Comparison of ENCODE assay signal across 23 cellular contexts in the genomic region with DNA sequence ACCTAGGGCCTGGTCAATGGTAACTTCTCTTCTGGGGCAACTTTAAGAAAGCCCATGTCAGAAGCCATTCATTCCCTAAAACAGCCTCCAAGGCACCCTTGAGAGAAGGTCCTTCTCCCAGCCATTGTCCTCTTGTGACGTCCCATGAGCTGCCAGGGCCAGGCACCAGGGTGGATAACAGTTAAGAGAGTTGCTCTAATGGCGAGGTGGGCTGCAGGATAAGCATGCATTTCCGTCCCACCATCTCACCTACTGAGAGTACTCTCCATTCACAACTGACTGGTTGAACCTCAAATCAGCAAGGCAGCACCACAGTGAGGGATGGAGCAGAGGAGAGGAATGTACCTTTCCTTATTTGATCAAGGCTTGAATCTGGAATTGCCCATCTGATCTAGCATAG. TPM values are rescaled to one million over a fixed set of nuclear protein-coding genes. Genes with fewer than 3 reads are reported as not detected.
DNase-seq lines count a peak whose midpoint lies in the region; ATAC-seq, FAIRE-seq and TF ChIP-seq lines count a peak whose summit lies in the region.
"Had no signal": no experiment of that assay in that cellular context is flagged by ENCODE, and none has a peak within 500 bp of the region (broad histone marks: within the 10 kb centered on the region; RNA-seq: fewer than 3 reads in every experiment).

No MANE protein-coding gene starts in this region.

- DNase-seq in activated CD4-positive, alpha-beta T cell treated with anti-CD3 and anti-CD28 coated beads, Interleukin-2, amount 10 ng/mL, durations not matched to agents 24 days and 14 days, result peak; percentile 43
- no peak for DNase-seq in activated CD4-positive, alpha-beta T cell treated with anti-CD3 and anti-CD28 coated beads, Interleukin-2, amount 50 U/mL, for 4 hours
- DNase-seq in activated B cell treated with CpG ODN at 0.5 μM for 24 hours, result no peak
- no peak for DNase-seq in GM12892 (ENCODE audit: insufficient read length)
- no peak for DNase-seq in natural killer cell
- no peak for DNase-seq in aorta
- DNase-seq: AML-193, COR-L47, DMS 273 treated with DMSO at 0.1 percent for 48 hours, DND-41, H9, NCI-H1105, NCI-H2081, PC-9, SIG-M5 had no signal

- TF ChIP-seq CTCF in KMS-11 (conservative IDR thresholded peaks at IDR 0.05; ENCODE audit: low read depth, low read length) (no peak), activated B cell treated with CpG ODN at 0.5 μM for 24 hours (IDR thresholded peaks at IDR 0.05) (no peak), natural killer cell (IDR thresholded peaks at IDR 0.05) (no peak)

- TF ChIP-seq POLR2A in GM12892 (IDR thresholded peaks at IDR 0.05; ENCODE audit: low read depth, low read length), result no peak

- H3K9me3 Mint-ChIP-seq in activated CD4-positive, alpha-beta T cell treated with anti-CD3 and anti-CD28 coated beads, Interleukin-2, amount 10 ng/mL, durations not matched to agents 24 days and 14 days, result peaks cover 5% of the 10 kb centered on the region
- H3K9me3 Mint-ChIP-seq in activated B cell treated with CpG ODN at 0.5 μM for 24 hours, result no peaks in the 10 kb centered on the region
- H3K9me3 Mint-ChIP-seq in natural killer cell, result no peaks in the 10 kb centered on the region
- H3K9me3 Mint-ChIP-seq: H9 had no signal

- H3K4me3 ChIP-seq in KMS-11 (IDR thresholded peaks at IDR 0.05; ENCODE audit: insufficient read depth, low read depth, low read length) (no peak overlapping the region), aorta (ENCODE audit: low read length in 2 of 2) (no peak overlapping the region)
- H3K4me3 ChIP-seq: PC-9 had no signal

- H3K27me3 ChIP-seq in KMS-11 (ENCODE audit: insufficient read depth, low read depth), result no peaks in the 10 kb centered on the region
- no peaks in the 10 kb centered on the region for H3K27me3 ChIP-seq in aorta (ENCODE audit: control insufficient read depth in 1 of 2, insufficient read depth in 2 of 2, low read length in 1 of 2)

- H3K9me3 ChIP-seq in aorta (ENCODE audit: control insufficient read depth, low read length), result no peaks in the 10 kb centered on the region

- H3K4me2 ChIP-seq in KMS-11, result 0 out of 2 replicates have a peak overlapping the region, but pooled peaks have one; percentile 13
- H3K4me2 ChIP-seq: PC-9 had no signal

- peaks cover 34% of the 10 kb centered on the region for H3K4me1 Mint-ChIP-seq in activated CD4-positive, alpha-beta T cell treated with anti-CD3 and anti-CD28 coated beads, Interleukin-2, amount 10 ng/mL, durations not matched to agents 24 days and 14 days
- H3K4me1 Mint-ChIP-seq in activated B cell treated with CpG ODN at 0.5 μM for 24 hours, result no peaks in the 10 kb centered on the region
- no peaks in the 10 kb centered on the region for H3K4me1 Mint-ChIP-seq in natural killer cell
- H3K4me1 Mint-ChIP-seq: H9 had no signal

- no peaks in the 10 kb centered on the region for H3K27me3 Mint-ChIP-seq in activated CD4-positive, alpha-beta T cell treated with anti-CD3 and anti-CD28 coated beads, Interleukin-2, amount 10 ng/mL, durations not matched to agents 24 days and 14 days
- H3K27me3 Mint-ChIP-seq in activated B cell treated with CpG ODN at 0.5 μM for 24 hours, result no peaks in the 10 kb centered on the region
- H3K27me3 Mint-ChIP-seq in natural killer cell (ENCODE audit: low read depth in 2 of 2), result peaks cover 0 to 3% of the 10 kb centered on the region in 2 donors

- H4K20me1 ChIP-seq in KMS-11 (ENCODE audit: insufficient read depth), result no peaks in the 10 kb centered on the region

- WGBS in aorta, 2 donors, result 96 to 98% methylated on average over 3 of the region's 3 CpGs

- H3K36me3 Mint-ChIP-seq in activated CD4-positive, alpha-beta T cell treated with anti-CD3 and anti-CD28 coated beads, Interleukin-2, amount 10 ng/mL, durations not matched to agents 24 days and 14 days (ENCODE audit: low read depth), result peaks cover 71% of the 10 kb centered on the region
- peaks cover 79% of the 10 kb centered on the region for H3K36me3 Mint-ChIP-seq in activated B cell treated with CpG ODN at 0.5 μM for 24 hours (ENCODE audit: low read depth)
- H3K36me3 Mint-ChIP-seq in natural killer cell, result no peaks in the 10 kb centered on the region

- POLR2A ChIA-PET in activated B cell treated with CpG ODN at 0.5 μM for 24 hours (lab: Charles Lee), result interaction anchor here (0.7 to 8.1 kb wide), 9 partner anchors 9 to 79 kb away, joined by 3 to 95 read pairs (median 4); a partner anchor contains a TSS

- intact Hi-C loops in activated CD4-positive, alpha-beta T cell treated with anti-CD3 and anti-CD28 coated beads, Interleukin-2, amount 10 ng/mL, durations not matched to agents 24 days and 14 days (cut with micrococcal nuclease), result no loop called here
- intact Hi-C loops in activated B cell treated with CpG ODN at 0.5 μM for 24 hours (cut with micrococcal nuclease) (loop anchor here (1.0 to 2.0 kb wide), 3 partner anchors 8 to 53 kb away; no protein-coding TSS in a partner anchor), natural killer cell (cut with micrococcal nuclease) (no loop called here), aorta (cut with DNase I) (no loop called here)

- CTCF ChIA-PET in activated B cell treated with CpG ODN at 0.5 μM for 24 hours (lab: Charles Lee), result interaction anchor here (0.9 to 8.8 kb wide), 3 partner anchors 10 to 64 kb away, joined by 3 to 144 read pairs (median 3); no protein-coding TSS in a partner anchor

- no peak overlapping the region for H3K9ac ChIP-seq in KMS-11

- H3K79me2 ChIP-seq in KMS-11 (ENCODE audit: insufficient read depth, low read depth), result peaks cover 78% of the 10 kb centered on the region

- H3K27ac ChIP-seq in KMS-11, result no peak overlapping the region
- no peak overlapping the region for H3K27ac ChIP-seq in aorta (ENCODE audit: low read depth in 1 of 2, low read length in 2 of 2)
- H3K27ac ChIP-seq: 22Rv1, PC-9, RWPE1 had no signal

- no peak overlapping the region for H3K27ac Mint-ChIP-seq in activated CD4-positive, alpha-beta T cell treated with anti-CD3 and anti-CD28 coated beads, Interleukin-2, amount 10 ng/mL, durations not matched to agents 24 days and 14 days
- H3K27ac Mint-ChIP-seq in activated B cell treated with CpG ODN at 0.5 μM for 24 hours (peak overlapping the region; percentile 98), natural killer cell (no peak overlapping the region)
- H3K27ac Mint-ChIP-seq: H9 had no signal

- FAIRE-seq in GM12892 (lab: Jason Lieb, UNC), result no peak
- FAIRE-seq: G401.6 had no signal

- peaks cover 100% of the 10 kb centered on the region for H3K4me1 ChIP-seq in KMS-11 (ENCODE audit: low read depth, poor library complexity, severe bottlenecking)
- H3K4me1 ChIP-seq in aorta (ENCODE audit: control insufficient read depth in 1 of 2, insufficient read depth in 2 of 2, low read length in 2 of 2), result no peaks in the 10 kb centered on the region

- H2AFZ ChIP-seq in KMS-11 (ENCODE audit: low read depth), result no peak overlapping the region
- H2AFZ ChIP-seq: PC-9 had no signal

- ATAC-seq in activated B cell treated with CpG ODN at 0.5 μM for 24 hours (ENCODE audit: low read depth) (no peak), natural killer cell (no peak), aorta (ENCODE audit: low FRiP score) (no peak), HG02973 (IDR thresholded peaks at IDR 0.05; ENCODE audit: unreplicated experiment) (no peak)
- ATAC-seq: SK-N-SH treated with all-trans-retinoic acid at 6 μM for 48 hours had no signal

- 0 out of 2 replicates have a peak, but pooled peaks cover 4% of the 10 kb centered on the region for H3K36me3 ChIP-seq in KMS-11 (ENCODE audit: insufficient read depth)
- H3K36me3 ChIP-seq in aorta (ENCODE audit: control insufficient read depth in 1 of 2, insufficient read depth in 2 of 2, low read length in 1 of 2), result no peaks in the 10 kb centered on the region

- H3K4me3 Mint-ChIP-seq in activated CD4-positive, alpha-beta T cell treated with anti-CD3 and anti-CD28 coated beads, Interleukin-2, amount 10 ng/mL, durations not matched to agents 24 days and 14 days, result no peak overlapping the region
- H3K4me3 Mint-ChIP-seq in activated B cell treated with CpG ODN at 0.5 μM for 24 hours (peak overlapping the region; percentile 74), natural killer cell (no peak overlapping the region)
- H3K4me3 Mint-ChIP-seq: H9 had no signal

RNA-seq across cellular contexts. Expression of a gene that starts 14.6 kb away (rescaled TPM):
- total RNA-seq in activated CD4-positive, alpha-beta T cell treated with anti-CD3 and anti-CD28 coated beads, Interleukin-2, amount 10 ng/mL, durations not matched to agents 24 days and 14 days, result 65.6 and 68.9 TPM in 2 replicates
- 141 and 155 TPM in 2 replicates for total RNA-seq in activated B cell treated with CpG ODN at 0.5 μM for 24 hours
- 151 TPM for polyA plus RNA-seq in GM12892 (2012; ENCODE audit: missing spikeins)
- total RNA-seq in natural killer cell, result 10 to 100 TPM in 1 of 3 donors, 1 to 10 TPM in 1, under 1 TPM in 1; 0.82 to 16.8 (median 1.1) TPM
- 1 to 10 TPM in 1 of 2 donors, under 1 TPM in 1; 0.45 to 1.2 TPM for total RNA-seq in aorta
- polyA plus RNA-seq in aorta, result under 1 TPM; 0.05 to 0.63 TPM
- total RNA-seq: H9, LHCN-M2, NCI-H460 had no signal
